ENCODE assay signal across 8 cellular contexts in genomic region chr16:49755291-49755611, GRCh38.
DNase-seq lines count a peak whose midpoint lies in the region; ATAC-seq, FAIRE-seq and TF ChIP-seq lines count a peak whose summit lies in the region.

No MANE protein-coding gene starts in this region.

- peak overlapping the region; percentile 49 for H3K4me3 ChIP-seq in brain microvascular endothelial cell (ENCODE audit: low read depth, low read length)
- peak overlapping the region; percentile 16 for H3K4me3 ChIP-seq in kidney epithelial cell (ENCODE audit: low read depth, low read length)
- H3K4me3 ChIP-seq in suprapubic skin: peak overlapping the region; percentile 35

- H3K27ac ChIP-seq in brain microvascular endothelial cell (no peak overlapping the region), suprapubic skin (peak overlapping the region; percentile 24)

- no peak for TF ChIP-seq EP300 in suprapubic skin (IDR thresholded peaks at IDR 0.05)

- WGBS in suprapubic skin: 3% methylated on average over 11 of the region's 11 CpGs

- H3K4me3 Mint-ChIP-seq in activated naive CD4-positive, alpha-beta T cell treated with anti-CD3 and anti-CD28 coated beads, Interleukin-2, amount 50 U/mL, for 24 hours: peak overlapping the region; percentile 24

- H3K4me1 ChIP-seq in suprapubic skin: peaks cover 24% of the 10 kb centered on the region

- no peak for FAIRE-seq in GM12892 (lab: Jason Lieb, UNC)

- DNase-seq in activated naive CD4-positive, alpha-beta T cell (lab: John Stamatoyannopoulos, UW): no peak
- DNase-seq in brain microvascular endothelial cell: peak; percentile 21
- peak; percentile 32 for DNase-seq in kidney epithelial cell (ENCODE audit: low read depth)
- DNase-seq in suprapubic skin (ENCODE audit: low spot score in 2 of 2): no peak
- DNase-seq in NCI-H187 (lab: John Stamatoyannopoulos, UW): no peak
- DNase-seq in GM12892 (ENCODE audit: insufficient read length): no peak

- TF ChIP-seq CTCF in brain microvascular endothelial cell (IDR thresholded peaks at IDR 0.05; ENCODE audit: low read depth, low read length, missing control alignments): peak; percentile 69
- peak; percentile 64 for TF ChIP-seq CTCF in kidney epithelial cell (IDR thresholded peaks at IDR 0.05; ENCODE audit: insufficient read depth, low read length, poor library complexity, severe bottlenecking)
- peak in 1 of 2 donors; percentile 27 for TF ChIP-seq CTCF in suprapubic skin (IDR thresholded peaks at IDR 0.05)

- H3K9me3 ChIP-seq in suprapubic skin: no peaks in the 10 kb centered on the region

- H3K4me1 Mint-ChIP-seq in activated naive CD4-positive, alpha-beta T cell treated with anti-CD3 and anti-CD28 coated beads, Interleukin-2, amount 50 U/mL, for 24 hours: peaks cover 12% of the 10 kb centered on the region

- H3K36me3 Mint-ChIP-seq in activated naive CD4-positive, alpha-beta T cell treated with anti-CD3 and anti-CD28 coated beads, Interleukin-2, amount 50 U/mL, for 24 hours: no peaks in the 10 kb centered on the region

- H3K27ac Mint-ChIP-seq in activated naive CD4-positive, alpha-beta T cell treated with anti-CD3 and anti-CD28 coated beads, Interleukin-2, amount 50 U/mL, for 24 hours: no peak overlapping the region

- in situ Hi-C loops in brain microvascular endothelial cell (cut with HindIII; ENCODE audit: low pct_ligation_motif_present, low sequenced_read_pairs): no loop called here

- TF ChIP-seq POLR2A in suprapubic skin (IDR thresholded peaks at IDR 0.05) (no peak), GM12892 (IDR thresholded peaks at IDR 0.05; ENCODE audit: low read depth, low read length) (no peak)

- H3K27me3 ChIP-seq in brain microvascular endothelial cell (replicated peaks) (no peaks in the 10 kb centered on the region), kidney epithelial cell (ENCODE audit: control insufficient read depth, insufficient read depth, low read length) (no peaks in the 10 kb centered on the region), suprapubic skin (no peaks in the 10 kb centered on the region)

- H3K36me3 ChIP-seq in brain microvascular endothelial cell (replicated peaks): no peaks in the 10 kb centered on the region
- H3K36me3 ChIP-seq in kidney epithelial cell (ENCODE audit: control insufficient read depth, insufficient read depth, low read length): no peaks in the 10 kb centered on the region
- H3K36me3 ChIP-seq in suprapubic skin: no peaks in the 10 kb centered on the region

- no peaks in the 10 kb centered on the region for H3K9me3 Mint-ChIP-seq in activated naive CD4-positive, alpha-beta T cell treated with anti-CD3 and anti-CD28 coated beads, Interleukin-2, amount 50 U/mL, for 24 hours

- peaks cover 18% of the 10 kb centered on the region for H3K27me3 Mint-ChIP-seq in activated naive CD4-positive, alpha-beta T cell treated with anti-CD3 and anti-CD28 coated beads, Interleukin-2, amount 50 U/mL, for 24 hours

- no peak for ATAC-seq in HG03025 (IDR thresholded peaks at IDR 0.05; ENCODE audit: low FRiP score, unreplicated experiment)

Comparison
In these comparisons a context has a peak if more than half of its experiments do, and no peak if none do; other contexts are left out.
1. DNase-seq: peak in brain microvascular endothelial cell (single experiment) and kidney epithelial cell (single experiment); none in activated naive CD4-positive, alpha-beta T cell (0 of 4), suprapubic skin (0 of 2), NCI-H187 (0 of 2) and GM12892 (single experiment).
2. Peak in every context shown above with its lines, with median percentiles within 50 percentile points of each other: H3K4me3 ChIP-seq.